ENCODE assay signal across 8 cellular contexts in genomic region chr10:62148155-62148554, GRCh38.
"Had no signal": no experiment of that assay in that cellular context is flagged by ENCODE, and none has a peak within 500 bp of the region (broad histone marks: within the 10 kb centered on the region; RNA-seq: fewer than 3 reads in every experiment).

No MANE protein-coding gene starts in this region.

- H3K4me2 ChIP-seq: GM23338 had no signal

- H3K4me3 Mint-ChIP-seq: GM23338, H9 had no signal

- H3K4me3 ChIP-seq: GM23338, K562 had no signal

- ATAC-seq: GM23338, K562 had no signal

- DNase-seq: H9, HCEC 1CT, KG1 had no signal

- FAIRE-seq: H1, H54, HTR-8/SVneo had no signal

- H3K27ac Mint-ChIP-seq: GM23338 had no signal

- H2AFZ ChIP-seq: GM23338 had no signal

- H3K4me1 Mint-ChIP-seq: GM23338, H9 had no signal
